Comparison of ENCODE assay signal across 1 cellular context in the genomic region with DNA sequence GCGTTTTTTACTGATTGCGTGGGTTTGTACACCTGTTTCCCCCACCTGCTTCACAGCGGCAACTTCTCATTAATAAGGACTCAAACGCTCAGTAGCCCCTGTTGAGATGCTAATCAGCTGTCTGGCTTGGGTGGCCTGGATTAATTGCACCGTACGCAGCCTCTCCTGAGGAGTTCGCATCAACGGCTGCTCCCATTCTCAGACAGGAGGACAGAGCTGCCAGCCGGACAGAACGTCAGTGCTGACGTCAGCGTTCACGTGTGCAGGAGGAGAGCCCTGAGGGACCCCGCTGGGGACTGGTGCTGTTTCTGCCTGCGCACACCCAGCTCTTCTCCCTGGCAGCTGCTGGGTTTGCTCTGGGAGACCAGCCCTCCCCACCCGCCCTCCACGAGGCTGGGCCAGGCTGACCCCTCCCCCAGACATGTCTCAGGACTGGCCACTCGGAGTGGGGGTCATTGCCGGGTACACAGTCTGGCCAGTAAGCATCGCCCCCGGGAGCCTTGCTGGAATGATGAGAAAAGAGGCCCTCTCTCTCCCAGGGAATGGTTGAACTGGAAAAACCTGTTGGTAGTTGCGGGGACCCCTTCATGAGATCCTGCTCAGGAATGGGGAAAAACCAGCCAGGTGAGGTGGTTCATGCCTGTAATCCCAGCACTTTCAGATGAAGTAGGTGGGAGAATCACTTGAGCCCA.
TF ChIP-seq lines count a peak whose summit lies in the region.

No MANE protein-coding gene starts in this region.

TF ChIP-seq in IMR-90, 13 proteins besides CTCF, POLR2A, EP300 and RAD21 (continued from another document):
- TF ChIP-seq CEBPB (IDR thresholded peaks at IDR 0.05; ENCODE audit: low read depth, low read length), result no peak
- no peak for TF ChIP-seq RCOR1 (IDR thresholded peaks at IDR 0.05; ENCODE audit: insufficient replicate concordance, low read length)
- TF ChIP-seq CHD1 (IDR thresholded peaks at IDR 0.05; ENCODE audit: low read depth, low read length), result no peak
- TF ChIP-seq FOS (IDR thresholded peaks at IDR 0.05; ENCODE audit: low read depth, low read length), result no peak
- no peak for TF ChIP-seq SMC3 (IDR thresholded peaks at IDR 0.05; ENCODE audit: low read depth, low read length)
- no peak for TF ChIP-seq ELK1 (IDR thresholded peaks at IDR 0.05; ENCODE audit: borderline replicate concordance, low read depth, low read length)
